24 cellular contexts compared by ENCODE assay signal in genomic region chr16:24206926-24207325, GRCh38. TPM values are rescaled to one million over a fixed set of nuclear protein-coding genes. Genes with fewer than 3 reads are reported as not detected.
DNase-seq lines count a peak whose midpoint lies in the region; ATAC-seq and TF ChIP-seq lines count a peak whose summit lies in the region.
"Had no signal": no experiment of that assay in that cellular context is flagged by ENCODE, and none has a peak within 500 bp of the region (broad histone marks: within the 10 kb centered on the region; RNA-seq: fewer than 3 reads in every experiment).

No MANE protein-coding gene starts in this region.

- CTCF ChIA-PET in WTC11 (lab: Charles Lee) = interaction anchor here (1.0 to 2.4 kb wide), 2 partner anchors 46 kb away, joined by 3 to 21 read pairs; no protein-coding TSS in a partner anchor

- DNase-seq in WTC11 (ENCODE audit: low spot score) = no peak
- no peak for DNase-seq in stimulated activated naive B cell treated with anti-CD40 and anti-IgM and Interleukin-4, amounts not matched to agents 10 μg/mL and 1 μg/mL and 100 μg/mL, for 72 hours
- no peak for DNase-seq in NCI-H524 (lab: John Stamatoyannopoulos, UW)
- DNase-seq: 8988T; ACHN; BE2C; C1 segment of cervical spinal cord; CD4-positive, alpha-beta memory T cell; CD4-positive, CD25-positive, alpha-beta regulatory T cell; CD8-positive, alpha-beta memory T cell; COR-L47; DMS 273 treated with DMSO at 0.1 percent for 48 hours; DMS153; DMS53; DMS79; DND-41; EL; GDM1 had no signal

- peaks cover 2% of the 10 kb centered on the region for H3K36me3 Mint-ChIP-seq in WTC11
- H3K36me3 Mint-ChIP-seq in activated T-helper 17 cell treated with anti-CD3 and anti-CD28 coated beads, Interleukin-2, amount 50 U/mL, for 72 hours (ENCODE audit: low read depth) = peaks cover 89% of the 10 kb centered on the region
- H3K36me3 Mint-ChIP-seq in stimulated activated naive B cell treated with anti-CD40 and anti-IgM and Interleukin-4, amounts not matched to agents 10 μg/mL and 1 μg/mL and 100 μg/mL, for 72 hours = peaks cover 49 to 51% of the 10 kb centered on the region in 2 donors

- peaks cover 12% of the 10 kb centered on the region for H3K9me3 Mint-ChIP-seq in WTC11
- H3K9me3 Mint-ChIP-seq in activated T-helper 17 cell treated with anti-CD3 and anti-CD28 coated beads, Interleukin-2, amount 50 U/mL, for 72 hours = no peaks in the 10 kb centered on the region
- H3K9me3 Mint-ChIP-seq in stimulated activated naive B cell treated with anti-CD40 and anti-IgM and Interleukin-4, amounts not matched to agents 10 μg/mL and 1 μg/mL and 100 μg/mL, for 72 hours = no peaks in the 10 kb centered on the region
- H3K9me3 Mint-ChIP-seq: CD14-positive monocyte; CD4-positive, alpha-beta memory T cell; CD8-positive, alpha-beta memory T cell had no signal

- no peaks in the 10 kb centered on the region; the same call in 1 of the 2 replicates for H3K27me3 Mint-ChIP-seq in WTC11 (ENCODE audit: low read depth)
- H3K27me3 Mint-ChIP-seq in activated T-helper 17 cell treated with anti-CD3 and anti-CD28 coated beads, Interleukin-2, amount 50 U/mL, for 72 hours = no peaks in the 10 kb centered on the region
- H3K27me3 Mint-ChIP-seq in stimulated activated naive B cell treated with anti-CD40 and anti-IgM and Interleukin-4, amounts not matched to agents 10 μg/mL and 1 μg/mL and 100 μg/mL, for 72 hours = no peaks in the 10 kb centered on the region
- H3K27me3 Mint-ChIP-seq: CD4-positive, alpha-beta memory T cell; CD4-positive, CD25-positive, alpha-beta regulatory T cell had no signal

- POLR2A ChIA-PET in WTC11 (lab: Charles Lee) = interaction anchor here (0.6 kb wide), 1 partner anchor 493 kb away, joined by 3 read pairs; no protein-coding TSS in a partner anchor

- H3K27ac Mint-ChIP-seq in WTC11 = no peak overlapping the region
- H3K27ac Mint-ChIP-seq in activated T-helper 17 cell treated with anti-CD3 and anti-CD28 coated beads, Interleukin-2, amount 50 U/mL, for 72 hours = peak overlapping the region; percentile 19
- H3K27ac Mint-ChIP-seq in stimulated activated naive B cell treated with anti-CD40 and anti-IgM and Interleukin-4, amounts not matched to agents 10 μg/mL and 1 μg/mL and 100 μg/mL, for 72 hours = peak overlapping the region; percentile 20

- no peak for ATAC-seq in WTC11
- no peak for ATAC-seq in activated T-helper 17 cell treated with anti-CD3 and anti-CD28 coated beads, Interleukin-2, amount 50 U/mL, for 72 hours (replicated peaks)
- ATAC-seq in stimulated activated naive B cell treated with anti-CD40 and anti-IgM and Interleukin-4, amounts not matched to agents 10 μg/mL and 1 μg/mL and 100 μg/mL, for 72 hours (replicated peaks) = no peak
- ATAC-seq in HG02763 (IDR thresholded peaks at IDR 0.05; ENCODE audit: unreplicated experiment) = no peak
- ATAC-seq: GM12878 had no signal

- no peak for TF ChIP-seq CTCF in WTC11 (IDR thresholded peaks at IDR 0.05)

- H3K4me3 Mint-ChIP-seq in WTC11 = no peak overlapping the region
- no peak overlapping the region for H3K4me3 Mint-ChIP-seq in activated T-helper 17 cell treated with anti-CD3 and anti-CD28 coated beads, Interleukin-2, amount 50 U/mL, for 72 hours
- no peak overlapping the region for H3K4me3 Mint-ChIP-seq in stimulated activated naive B cell treated with anti-CD40 and anti-IgM and Interleukin-4, amounts not matched to agents 10 μg/mL and 1 μg/mL and 100 μg/mL, for 72 hours
- H3K4me3 Mint-ChIP-seq: CD14-positive monocyte; CD4-positive, alpha-beta memory T cell; CD4-positive, CD25-positive, alpha-beta regulatory T cell; CD8-positive, alpha-beta memory T cell had no signal

- H3K4me1 Mint-ChIP-seq in WTC11 = peaks cover 40% of the 10 kb centered on the region
- peaks cover 4% of the 10 kb centered on the region for H3K4me1 Mint-ChIP-seq in activated T-helper 17 cell treated with anti-CD3 and anti-CD28 coated beads, Interleukin-2, amount 50 U/mL, for 72 hours
- H3K4me1 Mint-ChIP-seq in stimulated activated naive B cell treated with anti-CD40 and anti-IgM and Interleukin-4, amounts not matched to agents 10 μg/mL and 1 μg/mL and 100 μg/mL, for 72 hours = peaks cover 9 to 30% of the 10 kb centered on the region in 2 donors

TF ChIP-seq in WTC11, 78 proteins besides CTCF, POLR2A, EP300 and RAD21:
- no peak for TF ChIP-seq USF2 (CRISPR knock-in tag; IDR thresholded peaks at IDR 0.05)
- TF ChIP-seq ZNF121 (CRISPR knock-in tag; IDR thresholded peaks at IDR 0.05) = peak; percentile 92

RNA-seq across cellular contexts. Expression of gene CACNG3, which starts 49.2 kb away (rescaled TPM):
- not detected in 3 replicates for total RNA-seq in WTC11 (2021)
- not detected for total RNA-seq in activated T-helper 17 cell treated with anti-CD3 and anti-CD28 coated beads, Interleukin-2, amount 50 U/mL, for 72 hours
- total RNA-seq: CD4-positive, alpha-beta memory T cell; CD4-positive, CD25-positive, alpha-beta regulatory T cell; CD8-positive, alpha-beta memory T cell; Daoy; G401; GM12878 had no signal
